ENCODE assay signal across 31 cellular contexts in the genomic region with DNA sequence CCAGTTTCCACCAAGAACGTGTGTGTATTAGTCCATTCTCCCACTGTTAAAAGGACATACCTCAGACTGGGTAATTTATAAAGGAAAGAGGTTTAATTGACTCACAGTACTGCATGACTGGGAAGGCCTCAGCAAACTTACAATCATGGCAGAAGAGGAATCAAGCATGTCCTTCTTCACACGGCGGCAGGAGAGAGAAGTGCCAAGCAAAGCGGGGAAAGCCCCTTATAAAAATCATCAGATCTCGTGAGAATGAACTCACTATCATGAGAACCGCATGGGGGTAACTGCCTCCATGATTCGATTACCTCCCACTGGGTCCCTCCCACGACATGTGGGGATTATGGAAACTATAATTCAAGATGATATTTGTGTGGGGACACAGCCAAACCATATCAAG. TPM values are rescaled to one million over a fixed set of nuclear protein-coding genes. Genes with fewer than 3 reads are reported as not detected.
DNase-seq lines count a peak whose midpoint lies in the region; ATAC-seq, FAIRE-seq and TF ChIP-seq lines count a peak whose summit lies in the region.
"Had no signal": no experiment of that assay in that cellular context is flagged by ENCODE, and none has a peak within 500 bp of the region (broad histone marks: within the 10 kb centered on the region; RNA-seq: fewer than 3 reads in every experiment).

No MANE protein-coding gene starts in this region.

- peaks cover 8% of the 10 kb centered on the region for H3F3A ChIP-seq in neural progenitor cell (ENCODE audit: low read depth)

- H3K9me3 ChIP-seq in HEK293 (ENCODE audit: control insufficient read depth, insufficient read depth, low read depth, low read length) (no peaks in the 10 kb centered on the region), astrocyte (ENCODE audit: insufficient read depth, low read depth, low read length) (no peaks in the 10 kb centered on the region), neural progenitor cell (ENCODE audit: low read depth) (no peaks in the 10 kb centered on the region)
- H3K9me3 ChIP-seq: BE2C had no signal

- no peak overlapping the region for H2AFZ ChIP-seq in astrocyte (ENCODE audit: low read depth, low read length)
- H2AFZ ChIP-seq in neural progenitor cell (replicated peaks) = no peak overlapping the region

- no peak overlapping the region for H3K27ac ChIP-seq in HEK293 (ENCODE audit: extremely low read depth, low read depth, low read length)
- no peak overlapping the region for H3K27ac ChIP-seq in astrocyte (ENCODE audit: low read depth, low read length)
- H3K27ac ChIP-seq in neural progenitor cell = no peak overlapping the region
- H3K27ac ChIP-seq: BLaER1 had no signal

- no peak overlapping the region for H3K4me2 ChIP-seq in astrocyte (ENCODE audit: low read length)
- H3K4me2 ChIP-seq in neural progenitor cell = no peak overlapping the region
- H3K4me2 ChIP-seq: BLaER1 had no signal

- no peaks in the 10 kb centered on the region for H3K27me3 Mint-ChIP-seq in astrocyte (ENCODE audit: low read depth, unreplicated experiment)
- peaks cover 2% of the 10 kb centered on the region for H3K27me3 Mint-ChIP-seq in endothelial cell (ENCODE audit: unreplicated experiment)
- H3K27me3 Mint-ChIP-seq in neural progenitor cell (ENCODE audit: insufficient read depth, low read depth) = peaks cover 4% of the 10 kb centered on the region
- H3K27me3 Mint-ChIP-seq: CD4-positive, alpha-beta memory T cell; CD4-positive, CD25-positive, alpha-beta regulatory T cell; CD8-positive, alpha-beta memory T cell had no signal

- H3K4me1 ChIP-seq in HEK293 (ENCODE audit: control insufficient read depth, insufficient read depth, low read length) (no peaks in the 10 kb centered on the region), astrocyte (ENCODE audit: insufficient read depth, low read length) (peaks cover 9% of the 10 kb centered on the region), neural progenitor cell (peaks cover 8% of the 10 kb centered on the region)
- H3K4me1 ChIP-seq: BE2C had no signal

- peak overlapping the region; percentile 41 for H3K27ac Mint-ChIP-seq in astrocyte (ENCODE audit: unreplicated experiment)
- H3K27ac Mint-ChIP-seq in endothelial cell (ENCODE audit: unreplicated experiment) = peak overlapping the region; percentile 21
- H3K27ac Mint-ChIP-seq in neural progenitor cell = peak overlapping the region; percentile 67
- H3K27ac Mint-ChIP-seq: CD14-positive monocyte; CD4-positive, alpha-beta memory T cell; CD4-positive, CD25-positive, alpha-beta regulatory T cell had no signal

- H4K20me1 ChIP-seq in astrocyte (ENCODE audit: insufficient read depth, low read length) = no peaks in the 10 kb centered on the region
- H4K20me1 ChIP-seq in neural progenitor cell (ENCODE audit: low read depth) = no peaks in the 10 kb centered on the region
- H4K20me1 ChIP-seq: BLaER1 had no signal

- TF ChIP-seq CTCF in HEK293 (tag by site-specific recombination; IDR thresholded peaks at IDR 0.05) (no peak), astrocyte (IDR thresholded peaks at IDR 0.05; ENCODE audit: insufficient read depth, low read depth, low read length) (no peak), endothelial cell (IDR thresholded peaks at IDR 0.05; ENCODE audit: unreplicated experiment) (no peak), neural progenitor cell (IDR thresholded peaks at IDR 0.05) (no peak)

- no peak for ATAC-seq in GM21381 (IDR thresholded peaks at IDR 0.05; ENCODE audit: unreplicated experiment)

- no peak overlapping the region for H3K4me3 ChIP-seq in HEK293 (ENCODE audit: low read depth, low read length)
- H3K4me3 ChIP-seq in astrocyte (ENCODE audit: insufficient read depth, low read depth, low read length) = no peak overlapping the region
- no peak overlapping the region for H3K4me3 ChIP-seq in neural progenitor cell
- H3K4me3 ChIP-seq: BLaER1 had no signal

- no peaks in the 10 kb centered on the region for H3K4me1 Mint-ChIP-seq in astrocyte (ENCODE audit: low read depth, unreplicated experiment)
- H3K4me1 Mint-ChIP-seq in endothelial cell (ENCODE audit: unreplicated experiment) = peaks cover 4% of the 10 kb centered on the region
- peaks cover 4% of the 10 kb centered on the region for H3K4me1 Mint-ChIP-seq in neural progenitor cell
- H3K4me1 Mint-ChIP-seq: CD4-positive, alpha-beta memory T cell; CD8-positive, alpha-beta memory T cell had no signal

- H3K79me2 ChIP-seq in astrocyte (ENCODE audit: insufficient read depth, low read length) = no peaks in the 10 kb centered on the region
- H3K79me2 ChIP-seq in neural progenitor cell (ENCODE audit: low read depth) = no peaks in the 10 kb centered on the region

- H3K4me3 Mint-ChIP-seq in astrocyte (ENCODE audit: unreplicated experiment) (no peak overlapping the region), endothelial cell (ENCODE audit: unreplicated experiment) (no peak overlapping the region), neural progenitor cell (no peak overlapping the region)
- H3K4me3 Mint-ChIP-seq: CD14-positive monocyte; CD4-positive, alpha-beta memory T cell; CD4-positive, CD25-positive, alpha-beta regulatory T cell; CD8-positive, alpha-beta memory T cell had no signal

- POLR2A ChIA-PET in HEK293 (lab: Yijun Ruan, JAX) = no interaction called here

- H3K36me3 Mint-ChIP-seq in astrocyte (ENCODE audit: low read depth, unreplicated experiment) = no peaks in the 10 kb centered on the region
- H3K36me3 Mint-ChIP-seq in endothelial cell (ENCODE audit: low read depth, unreplicated experiment) = peaks cover 13% of the 10 kb centered on the region
- no peaks in the 10 kb centered on the region for H3K36me3 Mint-ChIP-seq in neural progenitor cell
- H3K36me3 Mint-ChIP-seq: CD14-positive monocyte; CD4-positive, alpha-beta memory T cell; CD4-positive, CD25-positive, alpha-beta regulatory T cell; CD8-positive, alpha-beta memory T cell had no signal

- DNase-seq in astrocyte (ENCODE audit: low read depth) (no peak), endothelial cell (ENCODE audit: low spot score) (no peak), neural progenitor cell (ENCODE audit: low spot score) (no peak), NOMO-1 (lab: John Stamatoyannopoulos, UW; ENCODE audit: unreplicated experiment in 2 of 2) (no peak), medulla oblongata (ENCODE audit: extremely low spot score) (no peak), NCI-H2029 treated with DMSO at 0.1 percent for 48 hours (lab: John Stamatoyannopoulos, UW) (no peak)
- DNase-seq: 8988T; ACHN; BE2C; C1 segment of cervical spinal cord; CD4-positive, alpha-beta memory T cell; CD4-positive, CD25-positive, alpha-beta regulatory T cell; COR-L47; DMS 273 treated with DMSO at 0.1 percent for 48 hours; DMS153; DMS53; DMS79; DND-41; EL; GDM1 had no signal

- H3K9ac ChIP-seq in astrocyte (ENCODE audit: low read length) = no peak overlapping the region
- H3K9ac ChIP-seq in neural progenitor cell = no peak overlapping the region
- H3K9ac ChIP-seq: BLaER1 had no signal

- CTCF ChIA-PET in HEK293 (lab: Yijun Ruan, JAX) = no interaction called here

- H3K36me3 ChIP-seq in HEK293 (ENCODE audit: control insufficient read depth in 2 of 2, insufficient read depth in 1 of 2, low read length in 2 of 2) (no peaks in the 10 kb centered on the region), astrocyte (ENCODE audit: insufficient read depth, low read length) (no peaks in the 10 kb centered on the region), neural progenitor cell (no peaks in the 10 kb centered on the region)
- H3K36me3 ChIP-seq: BE2C, BLaER1 had no signal

- no peak for FAIRE-seq in astrocyte (lab: Jason Lieb, UNC)
- FAIRE-seq: A204.1, GM12891, GM19239 had no signal

- no peaks in the 10 kb centered on the region for H3K27me3 ChIP-seq in astrocyte (ENCODE audit: insufficient read depth, low read length)
- H3K27me3 ChIP-seq in neural progenitor cell = no peaks in the 10 kb centered on the region
- H3K27me3 ChIP-seq: BE2C, BLaER1 had no signal

- peaks cover 11% of the 10 kb centered on the region for H3K9me3 Mint-ChIP-seq in astrocyte (ENCODE audit: unreplicated experiment)
- H3K9me3 Mint-ChIP-seq in endothelial cell (ENCODE audit: unreplicated experiment) = no peaks in the 10 kb centered on the region
- H3K9me3 Mint-ChIP-seq in neural progenitor cell = no peaks in the 10 kb centered on the region
- H3K9me3 Mint-ChIP-seq: CD8-positive, alpha-beta memory T cell had no signal

TF ChIP-seq in HEK293, 187 proteins besides CTCF, POLR2A, EP300 and RAD21 (continues in another document):
- TF ChIP-seq, protein P1, sequence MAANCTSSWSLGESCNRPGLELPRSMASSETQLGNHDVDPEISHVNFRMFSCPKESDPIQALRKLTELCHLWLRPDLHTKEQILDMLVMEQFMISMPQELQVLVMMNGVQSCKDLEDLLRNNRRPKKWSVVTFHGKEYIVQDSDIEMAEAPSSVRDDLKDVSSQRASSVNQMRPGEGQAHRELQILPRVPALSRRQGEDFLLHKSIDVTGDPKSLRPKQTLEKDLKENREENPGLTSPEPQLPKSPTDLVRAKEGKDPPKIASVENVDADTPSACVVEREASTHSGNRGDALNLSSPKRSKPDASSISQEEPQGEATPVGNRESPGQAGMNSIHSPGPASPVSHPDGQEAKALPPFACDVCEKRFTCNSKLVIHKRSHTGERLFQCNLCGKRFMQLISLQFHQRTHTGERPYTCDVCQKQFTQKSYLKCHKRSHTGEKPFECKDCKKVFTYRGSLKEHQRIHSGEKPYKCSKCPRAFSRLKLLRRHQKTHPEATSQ (tag by site-specific recombination; IDR thresholded peaks at IDR 0.05) = peak; percentile 86; the same call in 1 of the 2 replicates
- TF ChIP-seq ZNF133 (tag by site-specific recombination; IDR thresholded peaks at IDR 0.05) = no peak
- TF ChIP-seq, protein P2, sequence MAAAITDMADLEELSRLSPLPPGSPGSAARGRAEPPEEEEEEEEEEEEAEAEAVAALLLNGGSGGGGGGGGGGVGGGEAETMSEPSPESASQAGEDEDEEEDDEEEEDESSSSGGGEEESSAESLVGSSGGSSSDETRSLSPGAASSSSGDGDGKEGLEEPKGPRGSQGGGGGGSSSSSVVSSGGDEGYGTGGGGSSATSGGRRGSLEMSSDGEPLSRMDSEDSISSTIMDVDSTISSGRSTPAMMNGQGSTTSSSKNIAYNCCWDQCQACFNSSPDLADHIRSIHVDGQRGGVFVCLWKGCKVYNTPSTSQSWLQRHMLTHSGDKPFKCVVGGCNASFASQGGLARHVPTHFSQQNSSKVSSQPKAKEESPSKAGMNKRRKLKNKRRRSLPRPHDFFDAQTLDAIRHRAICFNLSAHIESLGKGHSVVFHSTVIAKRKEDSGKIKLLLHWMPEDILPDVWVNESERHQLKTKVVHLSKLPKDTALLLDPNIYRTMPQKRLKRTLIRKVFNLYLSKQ (tag by site-specific recombination; IDR thresholded peaks at IDR 0.05; ENCODE audit: borderline replicate concordance) = no peak

RNA-seq across cellular contexts. Expression of a gene that starts 13.1 kb away (rescaled TPM):
- not detected in 2 replicates for total RNA-seq in astrocyte
- not detected for total RNA-seq in endothelial cell (ENCODE audit: unreplicated experiment)
- total RNA-seq in neural progenitor cell (ENCODE audit: low replicate concordance) = 0.12 and 0.32 TPM in 2 replicates
- total RNA-seq: A673; CD8-positive, alpha-beta memory T cell; Daoy; G401 had no signal
